In genomic region chr12:111444314-111444705, GRCh38 we compare ENCODE assay signal across 8 cellular contexts.
DNase-seq lines count a peak whose midpoint lies in the region; ATAC-seq and TF ChIP-seq lines count a peak whose summit lies in the region.

No MANE protein-coding gene starts in this region.

- ATAC-seq in DND-41 (ENCODE audit: insufficient read depth, low read depth) (peak; percentile 31), GM21367 (IDR thresholded peaks at IDR 0.05; ENCODE audit: unreplicated experiment) (peak; percentile 18), HG03575 (IDR thresholded peaks at IDR 0.05; ENCODE audit: extremely low read depth, insufficient number of reproducible peaks, low FRiP score, unreplicated experiment) (peak; percentile 5), GM18858 (IDR thresholded peaks at IDR 0.05; ENCODE audit: unreplicated experiment) (no peak)
- ATAC-seq in stimulated activated effector memory CD8-positive, alpha-beta T cell treated with anti-CD3 and anti-CD28 coated beads, Interleukin-12 subunit alpha, Interleukin-12 subunit beta, amount 100 ng/mL, for 72 hours = peak; percentile 71

- peak overlapping the region; percentile 60 for H3K4me3 Mint-ChIP-seq in stimulated activated effector memory CD8-positive, alpha-beta T cell treated with anti-CD3 and anti-CD28 coated beads, Interleukin-12 subunit alpha, Interleukin-12 subunit beta, amount 100 ng/mL, for 72 hours

- H3K4me2 ChIP-seq in DND-41 (ENCODE audit: insufficient read depth, low read length) = no peak overlapping the region

- no peaks in the 10 kb centered on the region for H3K9me3 Mint-ChIP-seq in stimulated activated effector memory CD8-positive, alpha-beta T cell treated with anti-CD3 and anti-CD28 coated beads, Interleukin-12 subunit alpha, Interleukin-12 subunit beta, amount 100 ng/mL, for 72 hours

- H3K4me1 Mint-ChIP-seq in stimulated activated effector memory CD8-positive, alpha-beta T cell treated with anti-CD3 and anti-CD28 coated beads, Interleukin-12 subunit alpha, Interleukin-12 subunit beta, amount 100 ng/mL, for 72 hours = peaks cover 96% of the 10 kb centered on the region

- DNase-seq in DND-41 (peak; percentile 34), RKO (ENCODE audit: low spot score) (no peak), SIG-M5 (lab: John Stamatoyannopoulos, UW) (no peak)
- no peak for DNase-seq in stimulated activated effector memory CD8-positive, alpha-beta T cell treated with anti-CD3 and anti-CD28 coated beads, Interleukin-12 subunit alpha, Interleukin-12 subunit beta, amount 100 ng/mL, for 72 hours (ENCODE audit: low spot score in 2 of 2)

- no peaks in the 10 kb centered on the region for H3K4me1 ChIP-seq in DND-41 (ENCODE audit: insufficient read depth, low read length)

- H4K20me1 ChIP-seq in DND-41 (ENCODE audit: insufficient read depth, low read length) = peaks cover 77% of the 10 kb centered on the region

- no peak overlapping the region for H3K4me3 ChIP-seq in DND-41 (ENCODE audit: low read depth in 1 of 2, low read length in 2 of 2)

- H3K9me3 ChIP-seq in DND-41 (ENCODE audit: insufficient read depth, low read length, severe bottlenecking) = no peaks in the 10 kb centered on the region

- H3K27ac ChIP-seq in DND-41 (ENCODE audit: low read length) (peak overlapping the region; percentile 39; the same call in 1 of the 2 replicates), cingulate gyrus (ENCODE audit: low read depth, low read length) (peak overlapping the region; percentile 65)

- H2AFZ ChIP-seq in DND-41 (ENCODE audit: low read depth, low read length) = no peak overlapping the region

- no peak overlapping the region for H3K9ac ChIP-seq in DND-41 (ENCODE audit: low read depth, low read length)

- peaks cover 51% of the 10 kb centered on the region for H3K79me2 ChIP-seq in DND-41 (ENCODE audit: insufficient read depth, low read length)

- H3K36me3 Mint-ChIP-seq in stimulated activated effector memory CD8-positive, alpha-beta T cell treated with anti-CD3 and anti-CD28 coated beads, Interleukin-12 subunit alpha, Interleukin-12 subunit beta, amount 100 ng/mL, for 72 hours = peaks cover 78% of the 10 kb centered on the region

- peaks cover 90% of the 10 kb centered on the region for H3K36me3 ChIP-seq in DND-41 (ENCODE audit: insufficient read depth, low read length)

- TF ChIP-seq CTCF in DND-41 (IDR thresholded peaks at IDR 0.05; ENCODE audit: borderline replicate concordance, extremely low read depth, low read length, poor library complexity, severe bottlenecking) = no peak

- no peaks in the 10 kb centered on the region for H3K27me3 ChIP-seq in DND-41 (ENCODE audit: insufficient read depth, low read length, poor library complexity)

- H3K27ac Mint-ChIP-seq in stimulated activated effector memory CD8-positive, alpha-beta T cell treated with anti-CD3 and anti-CD28 coated beads, Interleukin-12 subunit alpha, Interleukin-12 subunit beta, amount 100 ng/mL, for 72 hours = peak overlapping the region; percentile 89
